ENCODE assay signal across 23 cellular contexts in the genomic region with DNA sequence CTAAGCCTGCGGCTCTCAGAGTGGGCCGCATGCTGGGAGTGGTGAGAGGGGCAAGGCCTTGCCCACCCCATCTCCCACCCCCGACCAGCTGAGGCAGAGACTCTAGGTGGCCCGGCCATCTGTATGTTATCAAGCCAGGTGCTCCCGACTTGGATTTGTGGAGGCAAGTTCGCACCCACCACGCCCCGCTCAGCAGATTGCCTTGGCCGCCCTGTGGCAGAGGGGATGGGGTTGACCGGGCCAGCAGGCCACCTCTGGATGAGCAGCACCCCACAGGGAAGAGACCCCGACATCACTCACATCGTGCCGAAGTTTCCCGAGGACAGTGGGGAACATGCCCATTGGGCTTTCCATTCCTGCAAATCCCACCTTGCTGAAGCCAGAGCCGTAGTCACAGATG.
"Had no signal": no experiment of that assay in that cellular context is flagged by ENCODE, and none has a peak within 500 bp of the region (broad histone marks: within the 10 kb centered on the region; RNA-seq: fewer than 3 reads in every experiment).

No MANE protein-coding gene starts in this region.

- DNase-seq: Kasumi-1, KG1, MG63, NCI-H1048, NCI-H1105 treated with DMSO at 0.1 percent for 48 hours, NCI-H1436, NCI-H1694, NCI-H187, NCI-H1930, NCI-H2081 treated with DMSO at 0.1 percent for 48 hours, NCI-H2107, NCI-H2171, NCI-H226, NCI-H446 treated with DMSO at 0.1 percent for 48 hours, NCI-H524, NCI-H82, OCI-M1, PC-3, Peyer's patch, Right ventricle myocardium superior, SK-N-SH had no signal

- H3K27me3 ChIP-seq: MG63, Peyer's patch, SJSA1 had no signal

- H3K27ac ChIP-seq: Peyer's patch, SJSA1 had no signal

- H3K4me1 ChIP-seq: Peyer's patch, SJSA1 had no signal

- H3K36me3 ChIP-seq: MG63, Peyer's patch, SJSA1 had no signal

- H3K9me2 ChIP-seq: SK-N-SH had no signal

- H3K9ac ChIP-seq: SK-N-SH had no signal

- H3K4me3 ChIP-seq: K562, MG63, Peyer's patch, SJSA1 had no signal

- H3K4me2 ChIP-seq: SK-N-SH had no signal

- H3K9me3 ChIP-seq: MG63, Peyer's patch, SJSA1, SK-N-SH had no signal

- ATAC-seq: K562, PC-3 had no signal
